In genomic region chr11:65622011-65622410, GRCh38 we compare ENCODE assay signal across 1 cellular context.
TF ChIP-seq lines count a peak whose summit lies in the region.

No MANE protein-coding gene starts in this region.

TF ChIP-seq in GM12878, 131 proteins besides CTCF, POLR2A, EP300 and RAD21:
- TF ChIP-seq SRF (IDR thresholded peaks at IDR 0.05; ENCODE audit: low read depth in 2 of 2, low read length in 2 of 2): no peak
- TF ChIP-seq, protein P1, sequence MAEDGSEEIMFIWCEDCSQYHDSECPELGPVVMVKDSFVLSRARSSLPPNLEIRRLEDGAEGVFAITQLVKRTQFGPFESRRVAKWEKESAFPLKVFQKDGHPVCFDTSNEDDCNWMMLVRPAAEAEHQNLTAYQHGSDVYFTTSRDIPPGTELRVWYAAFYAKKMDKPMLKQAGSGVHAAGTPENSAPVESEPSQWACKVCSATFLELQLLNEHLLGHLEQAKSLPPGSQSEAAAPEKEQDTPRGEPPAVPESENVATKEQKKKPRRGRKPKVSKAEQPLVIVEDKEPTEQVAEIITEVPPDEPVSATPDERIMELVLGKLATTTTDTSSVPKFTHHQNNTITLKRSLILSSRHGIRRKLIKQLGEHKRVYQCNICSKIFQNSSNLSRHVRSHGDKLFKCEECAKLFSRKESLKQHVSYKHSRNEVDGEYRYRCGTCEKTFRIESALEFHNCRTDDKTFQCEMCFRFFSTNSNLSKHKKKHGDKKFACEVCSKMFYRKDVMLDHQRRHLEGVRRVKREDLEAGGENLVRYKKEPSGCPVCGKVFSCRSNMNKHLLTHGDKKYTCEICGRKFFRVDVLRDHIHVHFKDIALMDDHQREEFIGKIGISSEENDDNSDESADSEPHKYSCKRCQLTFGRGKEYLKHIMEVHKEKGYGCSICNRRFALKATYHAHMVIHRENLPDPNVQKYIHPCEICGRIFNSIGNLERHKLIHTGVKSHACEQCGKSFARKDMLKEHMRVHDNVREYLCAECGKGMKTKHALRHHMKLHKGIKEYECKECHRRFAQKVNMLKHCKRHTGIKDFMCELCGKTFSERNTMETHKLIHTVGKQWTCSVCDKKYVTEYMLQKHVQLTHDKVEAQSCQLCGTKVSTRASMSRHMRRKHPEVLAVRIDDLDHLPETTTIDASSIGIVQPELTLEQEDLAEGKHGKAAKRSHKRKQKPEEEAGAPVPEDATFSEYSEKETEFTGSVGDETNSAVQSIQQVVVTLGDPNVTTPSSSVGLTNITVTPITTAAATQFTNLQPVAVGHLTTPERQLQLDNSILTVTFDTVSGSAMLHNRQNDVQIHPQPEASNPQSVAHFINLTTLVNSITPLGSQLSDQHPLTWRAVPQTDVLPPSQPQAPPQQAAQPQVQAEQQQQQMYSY (CRISPR knock-in tag; IDR thresholded peaks at IDR 0.05): no peak
- TF ChIP-seq SMARCA5 (IDR thresholded peaks at IDR 0.05): no peak
- no peak for TF ChIP-seq RELA (IDR thresholded peaks at IDR 0.05; ENCODE audit: borderline replicate concordance, partially characterized antibody)
- TF ChIP-seq GABPA (IDR thresholded peaks at IDR 0.05; ENCODE audit: low read depth): no peak
- no peak for TF ChIP-seq FOXM1 (IDR thresholded peaks at IDR 0.05; ENCODE audit: low read depth, low read length)
- no peak for TF ChIP-seq YBX1 (IDR thresholded peaks at IDR 0.05)
- TF ChIP-seq YY1 (IDR thresholded peaks at IDR 0.05; ENCODE audit: low read depth, low read length): no peak
